Comparison of ENCODE assay signal across 1 cellular context in genomic region chr17:39208893-39209292, GRCh38.
TF ChIP-seq lines count a peak whose summit lies in the region.

No MANE protein-coding gene starts in this region.

TF ChIP-seq in H1, 55 proteins besides CTCF, POLR2A, EP300 and RAD21:
- TF ChIP-seq SIX5 (IDR thresholded peaks at IDR 0.05; ENCODE audit: low read depth, low read length) (no peak), KDM4A (IDR thresholded peaks at IDR 0.05; ENCODE audit: low read depth, low read length, severe bottlenecking) (no peak), TEAD4 (IDR thresholded peaks at IDR 0.05; ENCODE audit: low read depth, low read length) (no peak), BACH1 (IDR thresholded peaks at IDR 0.05; ENCODE audit: low read length) (no peak), ATF2 (IDR thresholded peaks at IDR 0.05; ENCODE audit: low read length) (no peak), GTF2F1 (IDR thresholded peaks at IDR 0.05; ENCODE audit: borderline replicate concordance, low read depth, low read length) (no peak), ATF3 (IDR thresholded peaks at IDR 0.05; ENCODE audit: insufficient read depth, low read depth, low read length) (no peak)
